In genomic region chr19:17243854-17244617, GRCh38 we compare ENCODE assay signal across 8 cellular contexts. TPM values are rescaled to one million over a fixed set of nuclear protein-coding genes. Genes with fewer than 3 reads are reported as not detected.
DNase-seq lines count a peak whose midpoint lies in the region; ATAC-seq and TF ChIP-seq lines count a peak whose summit lies in the region.

No MANE protein-coding gene starts in this region.

- TF ChIP-seq POLR2A in body of pancreas (IDR thresholded peaks at IDR 0.05) (no peak), stomach (IDR thresholded peaks at IDR 0.05) (no peak)

- WGBS in body of pancreas, 2 donors = 0 to 6% methylated on average over 7 to 50 of the region's 50 CpGs
- WGBS in stomach, 5 donors = 10 to 14% (median 12%) methylated on average over 14 to 50 of the region's 50 CpGs

- H3K4me1 ChIP-seq in BE2C (peaks cover 11% of the 10 kb centered on the region), HUES6 (ENCODE audit: control insufficient read depth, insufficient read depth, low read length) (peaks cover 45% of the 10 kb centered on the region), body of pancreas (peaks cover 76% of the 10 kb centered on the region), stomach (peaks cover 67 to 85% (median 80%) of the 10 kb centered on the region in 4 donors)

- H3K36me3 ChIP-seq in BE2C (peaks cover 13% of the 10 kb centered on the region), HUES6 (ENCODE audit: control insufficient read depth, insufficient read depth, low read length) (peaks cover 12% of the 10 kb centered on the region), body of pancreas (replicated peaks in 1 of 2; ENCODE audit: insufficient read depth in 1 of 2, low read depth in 2 of 2) (no peaks in the 10 kb centered on the region), kidney epithelial cell (ENCODE audit: control insufficient read depth, insufficient read depth, low read length) (no peaks in the 10 kb centered on the region), stomach (peaks cover 0 to 9% (median 7%) of the 10 kb centered on the region in 4 donors)

- peak overlapping the region; percentile 85 for H3K27ac ChIP-seq in HUES6 (ENCODE audit: low read depth, low read length)
- peak overlapping the region; percentile 80 to 97 (median 86) for H3K27ac ChIP-seq in body of pancreas
- peak overlapping the region; percentile 83 to 95 (median 87) for H3K27ac ChIP-seq in stomach

- intact Hi-C loops in body of pancreas (cut with DNase I) = no loop called here
- intact Hi-C loops in stomach (cut with DNase I; ENCODE audit: low total_unique reads) = no loop called here

- H3K9me3 ChIP-seq in BE2C = no peaks in the 10 kb centered on the region
- no peaks in the 10 kb centered on the region for H3K9me3 ChIP-seq in HUES6 (ENCODE audit: control insufficient read depth, insufficient read depth, low read depth, low read length)
- H3K9me3 ChIP-seq in body of pancreas = no peaks in the 10 kb centered on the region
- no peaks in the 10 kb centered on the region for H3K9me3 ChIP-seq in stomach

- DNase-seq in BE2C (peak; percentile 76), body of pancreas (peak; percentile 63 to 71 (median 67)), kidney epithelial cell (ENCODE audit: low read depth) (no peak), stomach (peak; percentile 60)
- DNase-seq in stimulated activated naive CD4-positive, alpha-beta T cell (lab: John Stamatoyannopoulos, UW) = no peak

- H3K4me3 ChIP-seq in BE2C (ENCODE audit: low read depth, low read length) = peak overlapping the region; percentile 90
- H3K4me3 ChIP-seq in HUES6 (ENCODE audit: low read depth, low read length) = peak overlapping the region; percentile 99
- peak overlapping the region; percentile 44 to 94 for H3K4me3 ChIP-seq in body of pancreas
- H3K4me3 ChIP-seq in kidney epithelial cell (ENCODE audit: low read depth, low read length) = peak overlapping the region; percentile 95
- H3K4me3 ChIP-seq in stomach = peak overlapping the region; percentile 85 to 97 (median 90)

- peak; percentile 9 for ATAC-seq in body of pancreas
- ATAC-seq in GM18907 (IDR thresholded peaks at IDR 0.05; ENCODE audit: unreplicated experiment) = no peak
- ATAC-seq in HG03025 (IDR thresholded peaks at IDR 0.05; ENCODE audit: low FRiP score, unreplicated experiment) = no peak

- TF ChIP-seq CTCF in BE2C (IDR thresholded peaks at IDR 0.05; ENCODE audit: low read depth, low read length) (no peak), body of pancreas (IDR thresholded peaks at IDR 0.05) (no peak), kidney epithelial cell (IDR thresholded peaks at IDR 0.05; ENCODE audit: insufficient read depth, low read length, poor library complexity, severe bottlenecking) (no peak), stomach (IDR thresholded peaks at IDR 0.05) (no peak)

- H3K27me3 ChIP-seq in BE2C = no peaks in the 10 kb centered on the region
- no peaks in the 10 kb centered on the region for H3K27me3 ChIP-seq in HUES6 (ENCODE audit: control insufficient read depth, insufficient read depth, low read length)
- H3K27me3 ChIP-seq in body of pancreas = no peaks in the 10 kb centered on the region
- no peaks in the 10 kb centered on the region for H3K27me3 ChIP-seq in kidney epithelial cell (ENCODE audit: control insufficient read depth, insufficient read depth, low read length)
- H3K27me3 ChIP-seq in stomach = no peaks in the 10 kb centered on the region

- H3K9ac ChIP-seq in HUES6 (ENCODE audit: low read length) = peak overlapping the region; percentile 86

- TF ChIP-seq EP300 in stomach (IDR thresholded peaks at IDR 0.05) = no peak

RNA-seq across cellular contexts. Expression of gene NR2F6, which starts 1.7 kb away (rescaled TPM):
- polyA plus RNA-seq in BE2C (2012; ENCODE audit: insufficient read depth, insufficient read length, low read depth) = 143 TPM
- total RNA-seq in body of pancreas = 10 to 100 TPM; 67.6 to 83.3 TPM
- 89.4 and 107 TPM in 2 replicates for total RNA-seq in kidney epithelial cell
- 100 to 1,000 TPM in 1 of 5 donors, 10 to 100 TPM in 4; 35.3 to 641 (median 47.3) TPM for total RNA-seq in stomach
- polyA plus RNA-seq in stomach = 10 to 100 TPM; 34.4 to 57.9 (median 45.0) TPM

RNA-seq across cellular contexts. Expression of gene OCEL1, which starts 18.0 kb away (rescaled TPM):
- 14.8 TPM for polyA plus RNA-seq in BE2C (2012; ENCODE audit: insufficient read depth, insufficient read length, low read depth)
- 10 to 100 TPM; 27.4 to 27.8 TPM for total RNA-seq in body of pancreas
- total RNA-seq in kidney epithelial cell = 6.8 and 7.1 TPM in 2 replicates
- 10 to 100 TPM in 1 of 5 donors, 1 to 10 TPM in 4; 4.7 to 13.0 (median 8.3) TPM for total RNA-seq in stomach
- polyA plus RNA-seq in stomach = 10 to 100 TPM; 25.9 to 43.2 (median 39.7) TPM

RNA-seq across cellular contexts. Expression of gene USHBP1, which starts 20.5 kb away (rescaled TPM):
- 0.73 TPM for polyA plus RNA-seq in BE2C (2012; ENCODE audit: insufficient read depth, insufficient read length, low read depth)
- total RNA-seq in body of pancreas (10 to 100 TPM in 1 of 2 donors, 1 to 10 TPM in 1; 9.2 to 10.4 TPM), kidney epithelial cell (0.27 and 0.29 TPM in 2 replicates), stomach (1 to 10 TPM in 3 of 5 donors, not detected in 2; 3.3 to 7.7 (median 4.5) TPM)
- 1 to 10 TPM; 2.1 to 4.1 (median 3.5) TPM for polyA plus RNA-seq in stomach

RNA-seq across cellular contexts. Expression of gene BABAM1, which starts 23.2 kb away (rescaled TPM):
- polyA plus RNA-seq in BE2C (2012; ENCODE audit: insufficient read depth, insufficient read length, low read depth) = 212 TPM
- total RNA-seq in body of pancreas (10 to 100 TPM; 45.2 to 84.6 TPM), kidney epithelial cell (78.4 and 101 TPM in 2 replicates), stomach (100 to 1,000 TPM in 2 of 5 donors, 10 to 100 TPM in 3; 26.2 to 146 (median 59.7) TPM)
- polyA plus RNA-seq in stomach = 10 to 100 TPM; 66.3 to 87.1 (median 79.9) TPM

RNA-seq across cellular contexts. Expression of gene USE1, which starts 28.9 kb away (rescaled TPM):
- polyA plus RNA-seq in BE2C (2012; ENCODE audit: insufficient read depth, insufficient read length, low read depth) = 121 TPM
- total RNA-seq in body of pancreas (10 to 100 TPM; 13.2 to 20.1 TPM), kidney epithelial cell (14.9 and 17.0 TPM in 2 replicates), stomach (100 to 1,000 TPM in 1 of 5 donors, 10 to 100 TPM in 3, not detected in 1; 16.2 to 113 (median 22.1) TPM)
- polyA plus RNA-seq in stomach = 10 to 100 TPM; 55.3 to 68.6 (median 64.9) TPM

Comparison
In these comparisons a context has a peak if more than half of its experiments do, and no peak if none do; other contexts are left out.
1. DNase-seq: peak in BE2C (single experiment), body of pancreas (4 of 4) and stomach (single experiment); none in kidney epithelial cell (single experiment) and stimulated activated naive CD4-positive, alpha-beta T cell (0 of 6).
2. Peak in every context shown above with its lines, with median percentiles within 50 percentile points of each other: H3K4me3 ChIP-seq and H3K27ac ChIP-seq.